ENCODE assay signal across 8 cellular contexts in the genomic region with DNA sequence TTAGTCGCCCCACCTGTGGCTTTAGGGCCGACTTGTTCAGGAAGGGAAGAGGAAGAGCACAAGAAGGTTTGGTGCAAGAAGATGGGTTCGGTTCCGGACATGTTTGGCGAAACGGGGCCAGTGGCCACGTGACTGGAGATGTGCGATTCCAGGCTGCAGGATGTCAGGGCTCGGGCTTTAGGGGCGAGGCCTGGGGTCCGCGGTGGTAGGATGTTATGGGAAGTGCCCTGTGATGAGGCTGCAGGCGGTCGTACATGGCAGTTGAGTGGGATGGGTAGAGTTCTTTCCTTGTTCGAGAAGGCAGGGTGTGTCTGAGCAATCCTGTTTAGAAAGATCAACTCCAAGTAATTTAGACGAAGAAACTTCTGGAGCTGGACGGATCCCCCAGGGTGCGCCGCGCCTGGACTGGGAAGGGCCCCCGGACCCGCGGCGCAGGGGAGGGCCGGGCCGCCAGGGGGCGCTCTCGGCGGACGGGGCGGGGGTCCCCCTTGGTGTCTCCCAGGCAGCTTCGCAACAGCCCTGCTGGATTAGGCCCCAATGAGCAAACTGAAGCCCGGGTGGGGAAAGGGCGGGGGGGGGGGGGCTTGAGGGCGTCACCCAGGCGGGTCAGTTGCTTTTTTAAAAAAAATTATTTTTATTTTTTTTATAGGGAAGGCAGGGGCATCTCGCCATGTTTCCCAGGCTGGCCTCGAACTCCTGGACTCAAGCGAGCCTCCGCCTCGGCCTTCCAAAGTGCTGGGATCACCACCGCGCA. TPM values are rescaled to one million over a fixed set of nuclear protein-coding genes. Genes with fewer than 3 reads are reported as not detected.
DNase-seq lines count a peak whose midpoint lies in the region; ATAC-seq, FAIRE-seq and TF ChIP-seq lines count a peak whose summit lies in the region.

No MANE protein-coding gene starts in this region.

- CTCF ChIA-PET in A673 (lab: Charles Lee) = interaction anchor here (0.7 kb wide), 1 partner anchor 116 kb away, joined by 14 read pairs; no protein-coding TSS in a partner anchor
- CTCF ChIA-PET in HepG2 (lab: Yijun Ruan, JAX; ENCODE audit: low intra/inter-chr PET ratio, low total read pairs) = interaction anchor here (0.8 to 2.4 kb wide), 3 partner anchors 107 to 286 kb away, joined by 3 to 11 read pairs (median 4); no protein-coding TSS in a partner anchor

- peaks cover 2% of the 10 kb centered on the region for H3K4me1 Mint-ChIP-seq in activated naive CD8-positive, alpha-beta T cell treated with anti-CD3 and anti-CD28 coated beads, Interleukin-2, amount 10 ng/mL, durations not matched to agents 7 days and 5 days

- H4K20me1 ChIP-seq in HepG2 (ENCODE audit: insufficient read depth, low read length) = no peaks in the 10 kb centered on the region

- H2AFZ ChIP-seq in HepG2 (ENCODE audit: low read length) = no peak overlapping the region

- H3K4me3 ChIP-seq in A673 (ENCODE audit: low read depth, low read length, poor library complexity, severe bottlenecking) (no peak overlapping the region), H7 (ENCODE audit: insufficient read depth, low read depth, low read length) (no peak overlapping the region), HepG2 (replicated peaks in 1 of 3; ENCODE audit: insufficient read depth in 1 of 3, low read depth in 2 of 3, low read length in 3 of 3) (peak overlapping the region in 1 of 3 experiments; percentile 11; a peak in 1 of 6 replicates)

- peak overlapping the region; percentile 39 for H3K4me3 Mint-ChIP-seq in activated naive CD8-positive, alpha-beta T cell treated with anti-CD3 and anti-CD28 coated beads, Interleukin-2, amount 10 ng/mL, durations not matched to agents 7 days and 5 days

- no peak for TF ChIP-seq POLR2A in HepG2 (IDR thresholded peaks at IDR 0.05; ENCODE audit: insufficient read depth in 1 of 2, low read depth in 2 of 2, low read length in 2 of 2)

- peak overlapping the region; percentile 48 for H3K4me2 ChIP-seq in HepG2 (ENCODE audit: low read depth, low read length)

- intact Hi-C loops in A673 (cut with micrococcal nuclease; ENCODE audit: unreplicated experiment) = no loop called here
- intact Hi-C loops in HepG2 (cut with micrococcal nuclease; ENCODE audit: unreplicated experiment) = no loop called here

- H3K9ac ChIP-seq in HepG2 (ENCODE audit: insufficient read depth, low read depth, low read length) = no peak overlapping the region

- H3K4me1 ChIP-seq in A673 (ENCODE audit: insufficient read depth, low read length, poor library complexity, severe bottlenecking) (no peaks in the 10 kb centered on the region), HepG2 (ENCODE audit: insufficient read depth, low read length) (peaks cover 18% of the 10 kb centered on the region)

- in situ Hi-C loops in HepG2 (cut with HindIII; ENCODE audit: extremely low pct_ligation_motif_present, low pct_unique_long_range_greater_than_20kb) = no loop called here

- no peak for TF ChIP-seq RAD21 in HepG2 (CRISPR knock-in tag; IDR thresholded peaks at IDR 0.05)

- 59% methylated on average over 40 of the region's 43 CpGs for WGBS in HepG2 (ENCODE audit: low lambda C conversion rate)

- H3K27me3 ChIP-seq in A673 (replicated peaks; ENCODE audit: insufficient read depth, low read depth, low read length, poor library complexity) (no peaks in the 10 kb centered on the region), H7 (ENCODE audit: control insufficient read depth, insufficient read depth, low read length) (no peaks in the 10 kb centered on the region), HepG2 (ENCODE audit: control insufficient read depth in 1 of 2, insufficient read depth in 2 of 2, low read length in 2 of 2) (no peaks in the 10 kb centered on the region; a peak in 1 of 5 replicates)

- FAIRE-seq in HepG2 (lab: Jason Lieb, UNC) = no peak

- TF ChIP-seq EP300 in HepG2 (IDR thresholded peaks at IDR 0.05; ENCODE audit: low read depth in 2 of 2, low read length in 2 of 2) (no peak), HepG2 (CRISPR knock-in tag; IDR thresholded peaks at IDR 0.05; ENCODE audit: borderline replicate concordance) (no peak)

- peaks cover 9% of the 10 kb centered on the region for H3K27me3 Mint-ChIP-seq in activated naive CD8-positive, alpha-beta T cell treated with anti-CD3 and anti-CD28 coated beads, Interleukin-2, amount 10 ng/mL, durations not matched to agents 7 days and 5 days

- TF ChIP-seq CTCF in A673 (conservative IDR thresholded peaks at IDR 0.05; ENCODE audit: low read depth, low read length) (peak; percentile 54), HepG2 (CRISPR knock-in tag; IDR thresholded peaks at IDR 0.05) (peak; percentile 48; the same call in 1 of the 2 replicates)

- POLR2A ChIA-PET in A673 (lab: Charles Lee; ENCODE audit: low non-redundant PET) = no interaction called here
- POLR2A ChIA-PET in activated naive CD8-positive, alpha-beta T cell treated with anti-CD3 and anti-CD28 coated beads, Interleukin-2, amount 10 ng/mL, durations not matched to agents 7 days and 5 days (lab: Charles Lee) = no interaction called here
- POLR2A ChIA-PET in HepG2 (lab: Yijun Ruan, JAX) = interaction anchor here (0.7 to 1.6 kb wide), 4 partner anchors 17 to 62 kb away, joined by 3 to 4 read pairs (median 3); a partner anchor contains a TSS

- H3K27ac ChIP-seq in A673 (ENCODE audit: low read depth, low read length, poor library complexity, severe bottlenecking) = no peak overlapping the region
- H3K27ac ChIP-seq in HepG2 (ENCODE audit: extremely low read length, insufficient read depth, low read length) = no peak overlapping the region

- peak; percentile 47 for ATAC-seq in activated naive CD8-positive, alpha-beta T cell treated with anti-CD3 and anti-CD28 coated beads, Interleukin-2, amount 10 ng/mL, durations not matched to agents 7 days and 5 days (ENCODE audit: low read depth)
- ATAC-seq in HepG2 (peak; percentile 60), HG03469 (IDR thresholded peaks at IDR 0.05; ENCODE audit: unreplicated experiment) (no peak)

- H3K36me3 Mint-ChIP-seq in activated naive CD8-positive, alpha-beta T cell treated with anti-CD3 and anti-CD28 coated beads, Interleukin-2, amount 10 ng/mL, durations not matched to agents 7 days and 5 days = peaks cover 3% of the 10 kb centered on the region

- no peak overlapping the region for H3K27ac Mint-ChIP-seq in activated naive CD8-positive, alpha-beta T cell treated with anti-CD3 and anti-CD28 coated beads, Interleukin-2, amount 10 ng/mL, durations not matched to agents 7 days and 5 days

- no peaks in the 10 kb centered on the region for H3K36me3 ChIP-seq in A673 (ENCODE audit: insufficient read depth, low read length, poor library complexity, severe bottlenecking)
- H3K36me3 ChIP-seq in H7 (replicated peaks; ENCODE audit: control insufficient read depth, insufficient read depth, low read length) = peaks cover 1% of the 10 kb centered on the region; the same call in 1 of the 2 replicates
- H3K36me3 ChIP-seq in HepG2 (replicated peaks in 1 of 2; ENCODE audit: control insufficient read depth in 1 of 2, insufficient read depth in 2 of 2, low read length in 2 of 2) = no peaks in the 10 kb centered on the region

- BruUV-seq in A673 (replicated peaks; lab: Mats Ljungman, UMichigan) (no TSS peak), HepG2 (replicated peaks; lab: Mats Ljungman, UMichigan) (no TSS peak)

- DNase-seq in A673 (ENCODE audit: low spot score) (no peak), H7 (peak; percentile 97), HepG2 (ENCODE audit: low spot score) (no peak), NCI-H345 (lab: John Stamatoyannopoulos, UW) (no peak), NCI-H1436 (lab: John Stamatoyannopoulos, UW) (no peak), retina (no peak)
- DNase-seq in activated naive CD8-positive, alpha-beta T cell treated with anti-CD3 and anti-CD28 coated beads, Interleukin-2, amount 10 ng/mL, durations not matched to agents 7 days and 5 days = peak; percentile 62

- no peaks in the 10 kb centered on the region for H3K9me3 Mint-ChIP-seq in activated naive CD8-positive, alpha-beta T cell treated with anti-CD3 and anti-CD28 coated beads, Interleukin-2, amount 10 ng/mL, durations not matched to agents 7 days and 5 days

- no peaks in the 10 kb centered on the region for H3K79me2 ChIP-seq in HepG2 (ENCODE audit: insufficient read depth, low read length)

- H3K9me3 ChIP-seq in A673 (ENCODE audit: low read depth, low read length, poor library complexity, severe bottlenecking) (no peaks in the 10 kb centered on the region), HepG2 (ENCODE audit: low read length) (no peaks in the 10 kb centered on the region)

TF ChIP-seq in HepG2, 621 proteins besides CTCF, POLR2A, EP300 and RAD21 (continues in another document):
- TF ChIP-seq TARDBP (CRISPR knock-in tag; IDR thresholded peaks at IDR 0.05) (peak; percentile 19; the same call in 1 of the 2 replicates), ZNF367 (CRISPR knock-in tag; IDR thresholded peaks at IDR 0.05; ENCODE audit: borderline replicate concordance) (no peak)

RNA-seq across cellular contexts. Expression of a gene that starts 17.2 kb away (rescaled TPM):
- 1.4 and 2.9 TPM in 2 replicates for total RNA-seq in A673 (2021)
- 27.2 and 38.5 TPM in 2 replicates for total RNA-seq in H7 (2014; rRNA removed; shearing (Covaris generic))
- under 1 TPM in 1 of 2 experiments, not detected in 1; 0.22 TPM for total RNA-seq in activated naive CD8-positive, alpha-beta T cell treated with anti-CD3 and anti-CD28 coated beads, Interleukin-2, amount 10 ng/mL, durations not matched to agents 7 days and 5 days
- total RNA-seq in HepG2 (2016; rRNA removed; fragmentation: Illumina TruSeq; extraction: Trizol) = 47.5 and 119 TPM in 2 replicates
- total RNA-seq in HepG2 (2016; cell fraction: cytosol; rRNA removed; fragmentation: Illumina TruSeq; extraction: Trizol; ENCODE audit: low read depth) = 9.3 and 11.1 TPM in 2 replicates
- 45.4 and 119 TPM in 2 replicates for total RNA-seq in HepG2 (2016; cell fraction: insoluble cytoplasmic fraction; rRNA removed; fragmentation: Illumina TruSeq; extraction: Trizol)
- total RNA-seq in HepG2 (2016; cell fraction: membrane; rRNA removed; fragmentation: Illumina TruSeq; extraction: Trizol) = 27.4 and 30.5 TPM in 2 replicates
- 90.3 and 111 TPM in 2 replicates for total RNA-seq in HepG2 (2016; cell fraction: nucleus; rRNA removed; fragmentation: Illumina TruSeq; extraction: Trizol)
- 108 and 113 TPM in 2 replicates for polyA plus RNA-seq in HepG2 (2011; rRNA removed)
- polyA plus RNA-seq in HepG2 (2011; cell fraction: cytosol; rRNA removed) = 78.7 and 130 TPM in 2 replicates
- polyA plus RNA-seq in HepG2 (2011; cell fraction: nucleus; rRNA removed) = 66.7 and 76.2 TPM in 2 replicates
- polyA plus RNA-seq in HepG2 (2012) = 44.8 and 48.6 TPM in 2 replicates
- 8.7 TPM in 2 replicates for polyA plus RNA-seq in HepG2 (2016; cell fraction: cytosol; fragmentation: Illumina TruSeq; extraction: Trizol; ENCODE audit: low read depth)
- 49.7 and 54.3 TPM in 2 replicates for polyA plus RNA-seq in HepG2 (2016; cell fraction: insoluble cytoplasmic fraction; fragmentation: Illumina TruSeq; extraction: Trizol; ENCODE audit: low read depth)
- polyA plus RNA-seq in HepG2 (2016; cell fraction: membrane; fragmentation: Illumina TruSeq; extraction: Trizol; ENCODE audit: low read depth) = 17.8 and 18.0 TPM in 2 replicates
- 156 and 173 TPM in 2 replicates for polyA plus RNA-seq in HepG2 (2016; cell fraction: nucleus; fragmentation: Illumina TruSeq; extraction: Trizol; ENCODE audit: insufficient read depth, low read depth)
- 13.0 and 159 TPM in 2 replicates for polyA minus RNA-seq in HepG2 (2011; rRNA and poly(A)+ RNA removed; ENCODE audit: low replicate concordance)
- polyA minus RNA-seq in HepG2 (2011; cell fraction: cytosol; rRNA and poly(A)+ RNA removed) = 69.2 and 73.2 TPM in 2 replicates
- 14.8 and 16.3 TPM in 2 replicates for polyA minus RNA-seq in HepG2 (2011; cell fraction: nucleus; rRNA and poly(A)+ RNA removed)

Comparison
In these comparisons a context has a peak if more than half of its experiments do, and no peak if none do; other contexts are left out.
1. DNase-seq: peak in H7 (single experiment) and activated naive CD8-positive, alpha-beta T cell treated with anti-CD3 and anti-CD28 coated beads, Interleukin-2, amount 10 ng/mL, durations not matched to agents 7 days and 5 days (single experiment); none in A673 (single experiment), HepG2 (single experiment), NCI-H345 (single experiment), NCI-H1436 (single experiment) and retina (single experiment).